Comparison of ENCODE assay signal across 13 cellular contexts in genomic region chr2:18247282-18248110, GRCh38.
DNase-seq lines count a peak whose midpoint lies in the region; TF ChIP-seq lines count a peak whose summit lies in the region.
"Had no signal": no experiment of that assay in that cellular context is flagged by ENCODE, and none has a peak within 500 bp of the region (broad histone marks: within the 10 kb centered on the region; RNA-seq: fewer than 3 reads in every experiment).

No MANE protein-coding gene starts in this region.

- TF ChIP-seq POLR2A in erythroblast (IDR thresholded peaks at IDR 0.05; ENCODE audit: low read length) = no peak

- H3K4me3 Mint-ChIP-seq in immature natural killer cell = no peak overlapping the region
- H3K4me3 Mint-ChIP-seq: CD14-positive monocyte had no signal

- peaks cover 0 to 7% (median 0%) of the 10 kb centered on the region in 3 donors for H3K27me3 Mint-ChIP-seq in immature natural killer cell (ENCODE audit: low read depth in 3 of 3)

- H3K4me1 Mint-ChIP-seq in immature natural killer cell = no peaks in the 10 kb centered on the region
- H3K4me1 Mint-ChIP-seq: CD14-positive monocyte had no signal

- DNase-seq in NCI-H2107 treated with DMSO at 0.1 percent for 48 hours (lab: John Stamatoyannopoulos, UW; ENCODE audit: unreplicated experiment) (peak; percentile 25), NCI-H2107 (lab: John Stamatoyannopoulos, UW) (no peak), H4 (ENCODE audit: low spot score) (peak; percentile 50), NCI-H774 (lab: John Stamatoyannopoulos, UW) (peak; percentile 51), epithelial cell of esophagus (ENCODE audit: low read depth) (peak; percentile 19), immature natural killer cell (no peak), DMS 273 treated with DMSO at 0.1 percent for 48 hours (lab: John Stamatoyannopoulos, UW) (no peak), erythroblast (lab: John Stamatoyannopoulos, UW) (no peak)
- DNase-seq: Calu3, NCI-H1436, NCI-H2171, NCI-H510A treated with DMSO at 0.1 percent for 48 hours had no signal

- H3K4me3 ChIP-seq in epithelial cell of esophagus (ENCODE audit: low read length) = no peak overlapping the region

- peaks cover 0 to 13% (median under 1%) of the 10 kb centered on the region in 6 donors for H3K9me3 Mint-ChIP-seq in immature natural killer cell

- H3K36me3 Mint-ChIP-seq in immature natural killer cell = no peaks in the 10 kb centered on the region
- H3K36me3 Mint-ChIP-seq: CD14-positive monocyte had no signal

- no peak overlapping the region for H3K27ac Mint-ChIP-seq in immature natural killer cell
- H3K27ac Mint-ChIP-seq: CD14-positive monocyte had no signal

- no peak for TF ChIP-seq CTCF in epithelial cell of esophagus (IDR thresholded peaks at IDR 0.05; ENCODE audit: insufficient read depth, low read depth, low read length, missing control alignments)

Comparison
In these comparisons a context has a peak if more than half of its experiments do, and no peak if none do; other contexts are left out.
1. DNase-seq: peak in NCI-H2107 treated with DMSO at 0.1 percent for 48 hours (single experiment), H4 (single experiment), NCI-H774 (single experiment) and epithelial cell of esophagus (single experiment); none in NCI-H2107 (single experiment), immature natural killer cell (0 of 3), DMS 273 treated with DMSO at 0.1 percent for 48 hours (single experiment) and erythroblast (0 of 2).